ENCODE assay signal across 24 cellular contexts in the genomic region with DNA sequence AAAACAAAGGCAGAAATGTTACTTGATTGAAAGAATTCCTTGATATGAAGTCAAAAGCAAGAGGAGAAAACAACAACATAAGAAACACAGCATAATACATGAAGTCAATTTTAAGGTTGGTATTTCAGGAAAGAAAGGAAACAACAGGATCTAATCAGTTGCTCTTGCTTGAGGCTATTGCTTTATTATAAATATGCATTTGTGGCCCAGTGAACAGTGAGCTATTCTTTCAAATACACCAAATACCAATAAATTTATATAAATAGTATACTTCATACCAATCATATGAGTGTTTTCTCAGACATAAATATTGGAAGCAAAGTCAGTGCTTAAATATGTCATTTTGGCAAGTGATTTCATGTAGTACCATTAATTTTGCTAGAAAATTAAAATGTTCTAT.
DNase-seq lines count a peak whose midpoint lies in the region; ATAC-seq and TF ChIP-seq lines count a peak whose summit lies in the region.
"Had no signal": no experiment of that assay in that cellular context is flagged by ENCODE, and none has a peak within 500 bp of the region (broad histone marks: within the 10 kb centered on the region; RNA-seq: fewer than 3 reads in every experiment).

No MANE protein-coding gene starts in this region.

- DNase-seq in ELR (ENCODE audit: low read depth), result peak; percentile 4
- peak; percentile 21 for DNase-seq in PC-3
- DNase-seq in fibroblast of lung (ENCODE audit: low read depth in 2 of 2), result peak; percentile 0 to 2
- DNase-seq in osteocyte (ENCODE audit: extremely low spot score, unreplicated experiment), result no peak
- DNase-seq in NCI-H187 treated with DMSO at 0.1 percent for 48 hours (lab: John Stamatoyannopoulos, UW), result no peak
- DNase-seq: 8988T; ACHN; AML-193; BE2C; Calu3; CD4-positive, alpha-beta T cell; CD8-positive, alpha-beta memory T cell; COR-L47; DMS53; DMS79 treated with DMSO at 0.1 percent for 48 hours; GM23248; H9 had no signal

- H3K9me3 Mint-ChIP-seq in osteocyte (ENCODE audit: unreplicated experiment), result no peaks in the 10 kb centered on the region
- H3K9me3 Mint-ChIP-seq: H9 had no signal

- H3K36me3 ChIP-seq in PC-3 (ENCODE audit: low read depth, low read length) (no peaks in the 10 kb centered on the region), fibroblast of lung (ENCODE audit: control insufficient read depth, insufficient read depth, low read length) (no peaks in the 10 kb centered on the region)
- H3K36me3 ChIP-seq: BE2C; BLaER1 treated with 17β-estradiol and CSF1 and Interleukin-3, amounts not matched to agents 10 nM and 100 nM had no signal

- H3K9me3 ChIP-seq in PC-3 (ENCODE audit: low read length) (0 out of 2 replicates have a peak, but pooled peaks cover 3% of the 10 kb centered on the region), fibroblast of lung (ENCODE audit: control insufficient read depth, insufficient read depth, low read depth, low read length) (no peaks in the 10 kb centered on the region)
- H3K9me3 ChIP-seq: BE2C; BLaER1 treated with 17β-estradiol and CSF1 and Interleukin-3, amounts not matched to agents 10 nM and 100 nM had no signal

- peaks cover 25% of the 10 kb centered on the region for H3K4me1 Mint-ChIP-seq in osteocyte (ENCODE audit: unreplicated experiment)
- H3K4me1 Mint-ChIP-seq: CD14-positive monocyte; CD8-positive, alpha-beta memory T cell; H9 had no signal

- H3K79me2 ChIP-seq in PC-3 (ENCODE audit: low read length), result no peaks in the 10 kb centered on the region
- no peaks in the 10 kb centered on the region for H3K79me2 ChIP-seq in fibroblast of lung (ENCODE audit: control insufficient read depth, insufficient read depth, low read length)

- ATAC-seq in PC-3 (peak; percentile 76), HG03469 (IDR thresholded peaks at IDR 0.05; ENCODE audit: unreplicated experiment) (no peak), HG02610 (IDR thresholded peaks at IDR 0.05; ENCODE audit: unreplicated experiment) (no peak)
- ATAC-seq: A549, GM12878, HCT116 had no signal

- no peak overlapping the region for H3K9ac ChIP-seq in PC-3 (ENCODE audit: low read length)
- H3K9ac ChIP-seq in fibroblast of lung (ENCODE audit: insufficient read depth, low read length), result no peak overlapping the region
- H3K9ac ChIP-seq: BLaER1 treated with 17β-estradiol and CSF1 and Interleukin-3, amounts not matched to agents 10 nM and 100 nM; GM23248 had no signal

- POLR2A ChIA-PET in PC-3 (lab: Charles Lee; ENCODE audit: unreplicated experiment), result no interaction called here

- no peak overlapping the region for H3K4me3 Mint-ChIP-seq in osteocyte (ENCODE audit: unreplicated experiment)
- H3K4me3 Mint-ChIP-seq: CD14-positive monocyte; CD4-positive, alpha-beta T cell; CD8-positive, alpha-beta memory T cell; H9 had no signal

- no peak overlapping the region for H3K4me2 ChIP-seq in PC-3 (ENCODE audit: low read length)
- H3K4me2 ChIP-seq in fibroblast of lung (ENCODE audit: extremely low read depth, insufficient read depth, low read length), result no peak overlapping the region
- H3K4me2 ChIP-seq: A549; BLaER1 treated with 17β-estradiol and CSF1 and Interleukin-3, amounts not matched to agents 10 nM and 100 nM had no signal

- no peak overlapping the region for H3K27ac ChIP-seq in PC-3 (ENCODE audit: low read length)
- no peak overlapping the region for H3K27ac ChIP-seq in fibroblast of lung (ENCODE audit: insufficient read depth, low read length)
- H3K27ac ChIP-seq: A549; BLaER1 treated with 17β-estradiol and CSF1 and Interleukin-3, amounts not matched to agents 10 nM and 100 nM; GM23248 had no signal

- H3K36me3 Mint-ChIP-seq in osteocyte (ENCODE audit: unreplicated experiment), result no peaks in the 10 kb centered on the region
- H3K36me3 Mint-ChIP-seq: CD14-positive monocyte; CD8-positive, alpha-beta memory T cell had no signal

- intact Hi-C loops in PC-3 (cut with micrococcal nuclease), result no loop called here

- H2AFZ ChIP-seq in PC-3 (ENCODE audit: low read length) (no peak overlapping the region), fibroblast of lung (ENCODE audit: low read length) (no peak overlapping the region)
- H2AFZ ChIP-seq: GM23248 had no signal

- peak overlapping the region; percentile 40 for H3K27ac Mint-ChIP-seq in osteocyte (ENCODE audit: unreplicated experiment)
- H3K27ac Mint-ChIP-seq: CD14-positive monocyte; CD4-positive, alpha-beta T cell; CD8-positive, alpha-beta memory T cell had no signal

- no peaks in the 10 kb centered on the region for H3F3A ChIP-seq in PC-3 (ENCODE audit: low read length, unreplicated experiment)

- no peaks in the 10 kb centered on the region for H3K27me3 Mint-ChIP-seq in osteocyte (ENCODE audit: unreplicated experiment)
- H3K27me3 Mint-ChIP-seq: CD4-positive, alpha-beta T cell had no signal

- no TSS peak for BruUV-seq in PC-3 (replicated peaks; lab: Mats Ljungman, UMichigan)

- H3K4me3 ChIP-seq in PC-3 (ENCODE audit: low read length), result no peak overlapping the region
- no peak overlapping the region for H3K4me3 ChIP-seq in fibroblast of lung (replicated peaks in 1 of 4; ENCODE audit: control extremely low read depth in 1 of 4, insufficient read depth in 1 of 4, low read depth in 3 of 4, low read length in 4 of 4)
- H3K4me3 ChIP-seq: A549; BLaER1 treated with 17β-estradiol and CSF1 and Interleukin-3, amounts not matched to agents 10 nM and 100 nM; GM12878; GM23248 had no signal

- no peak for TF ChIP-seq CTCF in PC-3 (conservative IDR thresholded peaks at IDR 0.05; ENCODE audit: low read depth, low read length)
- TF ChIP-seq CTCF in fibroblast of lung (conservative IDR thresholded peaks at IDR 0.05 in 1 of 2, IDR thresholded peaks at IDR 0.05 in 1 of 2; ENCODE audit: low read depth in 1 of 2, low read length in 2 of 2), result no peak
- no peak for TF ChIP-seq CTCF in osteocyte (IDR thresholded peaks at IDR 0.05)

- H3K27me3 ChIP-seq in PC-3 (ENCODE audit: low read length) (no peaks in the 10 kb centered on the region), fibroblast of lung (ENCODE audit: control insufficient read depth, insufficient read depth, low read length) (no peaks in the 10 kb centered on the region)
- H3K27me3 ChIP-seq: BE2C; BLaER1 treated with 17β-estradiol and CSF1 and Interleukin-3, amounts not matched to agents 10 nM and 100 nM had no signal

- H3K4me1 ChIP-seq in PC-3 (ENCODE audit: insufficient read depth, low read length) (no peaks in the 10 kb centered on the region), fibroblast of lung (ENCODE audit: control insufficient read depth, extremely low read depth, insufficient read depth, low read length) (no peaks in the 10 kb centered on the region)
- H3K4me1 ChIP-seq: A549; BE2C; BLaER1 treated with 17β-estradiol and CSF1 and Interleukin-3, amounts not matched to agents 10 nM and 100 nM had no signal

- CTCF ChIA-PET in PC-3 (lab: Charles Lee), result interaction anchor here (0.6 kb wide), 1 partner anchor 90 kb away, joined by 5 read pairs; no protein-coding TSS in a partner anchor

- no peaks in the 10 kb centered on the region for H3K9me2 ChIP-seq in PC-3 (replicated peaks; ENCODE audit: low read length)

- H4K20me1 ChIP-seq in PC-3 (ENCODE audit: low read length), result no peaks in the 10 kb centered on the region
- no peaks in the 10 kb centered on the region for H4K20me1 ChIP-seq in fibroblast of lung (ENCODE audit: control insufficient read depth, extremely low read depth, insufficient read depth, low read length)
- H4K20me1 ChIP-seq: BLaER1 treated with 17β-estradiol and CSF1 and Interleukin-3, amounts not matched to agents 10 nM and 100 nM had no signal

Comparison
In these comparisons a context has a peak if more than half of its experiments do, and no peak if none do; other contexts are left out.
1. DNase-seq: peak in ELR (single experiment), PC-3 (single experiment) and fibroblast of lung (2 of 2); none in osteocyte (single experiment) and NCI-H187 treated with DMSO at 0.1 percent for 48 hours (single experiment).